In the genomic region with DNA sequence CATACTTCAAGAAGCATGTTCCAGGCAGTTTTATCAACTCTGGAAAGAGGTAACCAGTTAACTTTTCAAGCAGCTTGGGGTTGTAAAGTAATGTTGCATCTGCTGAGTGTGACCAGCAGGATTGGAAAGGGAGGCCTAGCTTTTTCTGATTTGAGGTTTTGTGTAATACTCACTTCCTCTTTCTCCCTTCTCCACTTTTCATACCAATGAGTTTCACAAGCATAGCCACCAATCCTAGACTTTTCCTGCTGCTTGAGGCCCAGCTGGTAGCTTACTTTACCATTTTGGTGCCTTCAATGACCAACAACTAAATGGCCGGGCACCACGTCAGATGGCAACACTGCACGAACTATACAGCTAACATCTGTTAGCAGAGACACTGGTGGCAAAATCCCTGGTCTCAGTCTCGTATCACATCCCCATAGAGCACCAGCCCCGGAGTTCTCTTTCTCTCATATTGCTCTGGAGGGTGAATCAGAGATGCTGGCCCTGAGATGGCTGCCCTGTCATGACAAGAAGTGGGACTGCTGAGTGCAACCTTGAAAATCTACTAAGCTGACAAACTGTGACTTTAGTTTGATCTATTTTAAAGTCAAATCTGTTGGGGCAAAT, we compare ENCODE assay signal across 9 cellular contexts. TPM values are rescaled to one million over a fixed set of nuclear protein-coding genes. Genes with fewer than 3 reads are reported as not detected.
DNase-seq lines count a peak whose midpoint lies in the region; ATAC-seq and TF ChIP-seq lines count a peak whose summit lies in the region.
"Had no signal": no experiment of that assay in that cellular context is flagged by ENCODE, and none has a peak within 500 bp of the region (broad histone marks: within the 10 kb centered on the region; RNA-seq: fewer than 3 reads in every experiment).

No MANE protein-coding gene starts in this region.

- H3K4me1 ChIP-seq in CD8-positive, alpha-beta T cell (ENCODE audit: insufficient read depth, low read length) = no peaks in the 10 kb centered on the region

- H3K27ac ChIP-seq in CD8-positive, alpha-beta T cell (ENCODE audit: low read depth, low read length) = no peak overlapping the region

- no peaks in the 10 kb centered on the region for H3K9me3 Mint-ChIP-seq in CD8-positive, alpha-beta T cell
- H3K9me3 Mint-ChIP-seq in activated T-cell treated with anti-CD3 and anti-CD28 coated beads, Interleukin-2, amount 50 U/mL, for 4 hours = no peaks in the 10 kb centered on the region

- H3K36me3 Mint-ChIP-seq in CD8-positive, alpha-beta T cell = peaks cover 19% of the 10 kb centered on the region
- H3K36me3 Mint-ChIP-seq in activated T-cell treated with anti-CD3 and anti-CD28 coated beads, Interleukin-2, amount 50 U/mL, for 4 hours (ENCODE audit: insufficient read depth) = peaks cover 11% of the 10 kb centered on the region
- H3K36me3 Mint-ChIP-seq: brain had no signal

- H3K4me3 Mint-ChIP-seq in CD8-positive, alpha-beta T cell = no peak overlapping the region
- H3K4me3 Mint-ChIP-seq in activated T-cell treated with anti-CD3 and anti-CD28 coated beads, Interleukin-2, amount 50 U/mL, for 4 hours = no peak overlapping the region
- H3K4me3 Mint-ChIP-seq: brain had no signal

- no peak for TF ChIP-seq CTCF in CD8-positive, alpha-beta T cell (IDR thresholded peaks at IDR 0.05)

- H3K4me1 Mint-ChIP-seq in CD8-positive, alpha-beta T cell (ENCODE audit: low read depth) = no peaks in the 10 kb centered on the region
- H3K4me1 Mint-ChIP-seq in activated T-cell treated with anti-CD3 and anti-CD28 coated beads, Interleukin-2, amount 50 U/mL, for 4 hours (ENCODE audit: low read depth) = no peaks in the 10 kb centered on the region

- no peaks in the 10 kb centered on the region for H3K36me3 ChIP-seq in CD8-positive, alpha-beta T cell (ENCODE audit: insufficient read depth, low read length)

- no peak for DNase-seq in CD8-positive, alpha-beta T cell
- DNase-seq in SKM-1 treated with dmso at 0.1 percent for 144 hours (lab: John Stamatoyannopoulos, UW; ENCODE audit: unreplicated experiment) (peak; percentile 94), AG08395 (ENCODE audit: low spot score) (no peak), NCI-H2081 (lab: John Stamatoyannopoulos, UW) (no peak), GM19240 (ENCODE audit: insufficient read length, low spot score) (no peak)
- DNase-seq in activated T-cell treated with anti-CD3 and anti-CD28 coated beads, Interleukin-2, amount 50 U/mL, for 4 hours = no peak

- CTCF ChIA-PET in CD8-positive, alpha-beta T cell (lab: Charles Lee) = interaction anchor here (1.4 kb wide), 1 partner anchor 10 kb away, joined by 3 read pairs; no protein-coding TSS in a partner anchor

- ATAC-seq in CD8-positive, alpha-beta T cell = peak; percentile 23
- ATAC-seq in GM19463 (IDR thresholded peaks at IDR 0.05; ENCODE audit: unreplicated experiment) = peak; percentile 94
- peak; percentile 95 for ATAC-seq in HG03103 (IDR thresholded peaks at IDR 0.05; ENCODE audit: low read depth, unreplicated experiment)
- no peak for ATAC-seq in activated T-cell treated with anti-CD3 and anti-CD28 coated beads, Interleukin-2, amount 50 U/mL, for 4 hours

- no peak overlapping the region for H3K27ac Mint-ChIP-seq in CD8-positive, alpha-beta T cell
- H3K27ac Mint-ChIP-seq: brain had no signal

- H3K4me3 ChIP-seq in CD8-positive, alpha-beta T cell (ENCODE audit: low read depth, low read length) = no peak overlapping the region

- no peaks in the 10 kb centered on the region for H3K27me3 Mint-ChIP-seq in CD8-positive, alpha-beta T cell (ENCODE audit: low read depth)
- no peaks in the 10 kb centered on the region for H3K27me3 Mint-ChIP-seq in activated T-cell treated with anti-CD3 and anti-CD28 coated beads, Interleukin-2, amount 50 U/mL, for 4 hours (ENCODE audit: low read depth)
- H3K27me3 Mint-ChIP-seq: brain had no signal

- H3K27me3 ChIP-seq in CD8-positive, alpha-beta T cell (ENCODE audit: insufficient read depth, low read length) = no peaks in the 10 kb centered on the region

- intact Hi-C loops in CD8-positive, alpha-beta T cell (cut with DNase I, micrococcal nuclease) = no loop called here

- POLR2A ChIA-PET in CD8-positive, alpha-beta T cell (lab: Charles Lee) = interaction anchor here (0.7 kb wide), 1 partner anchor 10 kb away, joined by 3 read pairs; no protein-coding TSS in a partner anchor

- no peaks in the 10 kb centered on the region for H3K9me3 ChIP-seq in CD8-positive, alpha-beta T cell (ENCODE audit: low read length)

RNA-seq across cellular contexts. Expression of gene GPR88, which starts 14.8 kb away (rescaled TPM):
- total RNA-seq in CD8-positive, alpha-beta T cell = not detected
- total RNA-seq in activated T-cell treated with anti-CD3 and anti-CD28 coated beads, Interleukin-2, amount 50 U/mL, for 4 hours = not detected

Comparison
In these comparisons a context has a peak if more than half of its experiments do, and no peak if none do; other contexts are left out.
1. ATAC-seq: peak in CD8-positive, alpha-beta T cell (single experiment), GM19463 (single experiment) and HG03103 (single experiment); none in activated T-cell treated with anti-CD3 and anti-CD28 coated beads, Interleukin-2, amount 50 U/mL, for 4 hours (0 of 2).